22 cellular contexts compared by ENCODE assay signal in the genomic region with DNA sequence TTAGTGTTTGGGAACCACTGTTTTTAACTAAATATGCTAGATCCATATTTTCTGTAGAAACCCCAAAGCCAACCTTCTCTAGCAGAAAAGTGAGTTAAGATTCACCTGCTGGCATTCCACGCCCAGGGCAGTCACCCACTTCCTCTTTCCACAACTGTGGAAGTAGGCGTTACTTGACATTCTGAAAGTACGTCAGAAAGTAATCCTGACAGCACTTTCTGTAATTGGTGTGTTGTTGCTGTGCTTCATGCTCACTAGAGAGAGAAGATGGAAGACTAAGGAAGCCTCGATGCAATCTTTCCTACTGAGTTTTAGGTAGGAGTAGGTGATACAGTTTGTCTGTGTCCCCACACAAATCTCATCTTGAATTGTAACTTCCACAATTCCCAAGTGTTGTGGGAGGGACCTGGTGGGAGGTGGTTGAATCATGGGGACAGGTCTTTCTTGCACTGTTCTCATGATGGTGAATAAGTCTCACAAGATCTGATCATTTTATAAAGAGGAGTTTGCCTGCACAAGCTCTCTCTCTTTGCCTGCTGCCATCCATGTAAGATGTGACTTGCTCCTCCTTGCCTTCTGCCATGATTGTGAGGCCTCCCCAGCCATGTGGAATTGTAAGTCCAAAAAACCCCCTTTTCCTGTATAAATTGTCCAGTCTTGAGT.
DNase-seq lines count a peak whose midpoint lies in the region; ATAC-seq, FAIRE-seq and TF ChIP-seq lines count a peak whose summit lies in the region.
"Had no signal": no experiment of that assay in that cellular context is flagged by ENCODE, and none has a peak within 500 bp of the region (broad histone marks: within the 10 kb centered on the region; RNA-seq: fewer than 3 reads in every experiment).

No MANE protein-coding gene starts in this region.

- H3K9me3 ChIP-seq in HUES48 (ENCODE audit: control insufficient read depth, insufficient read depth, low read length) (peaks cover 10% of the 10 kb centered on the region), GM12878 (replicated peaks; ENCODE audit: control insufficient read depth, insufficient read depth, low read length) (peaks cover 2% of the 10 kb centered on the region; the same call in 2 of the 3 replicates), A673 (ENCODE audit: low read depth, low read length, poor library complexity, severe bottlenecking) (no peaks in the 10 kb centered on the region)
- H3K9me3 ChIP-seq: adrenal gland, esophagus squamous epithelium, thyroid gland had no signal

- H3K36me3 ChIP-seq in HUES48 (ENCODE audit: control insufficient read depth, insufficient read depth, low read length): no peaks in the 10 kb centered on the region
- H3K36me3 ChIP-seq in GM12878 (ENCODE audit: control insufficient read depth in 2 of 2, insufficient read depth in 2 of 2, low read length in 1 of 2): no peaks in the 10 kb centered on the region
- H3K36me3 ChIP-seq in A673 (ENCODE audit: insufficient read depth, low read length, poor library complexity, severe bottlenecking): no peaks in the 10 kb centered on the region
- H3K36me3 ChIP-seq: adrenal gland, brain microvascular endothelial cell, esophagus squamous epithelium, thyroid gland had no signal

- no peak overlapping the region for H3K9ac ChIP-seq in HUES48 (ENCODE audit: low read depth, low read length)
- no peak overlapping the region for H3K9ac ChIP-seq in GM12878 (ENCODE audit: control insufficient read depth, insufficient read depth, low read length)

- no peak overlapping the region for H2AFZ ChIP-seq in GM12878 (ENCODE audit: control insufficient read depth, low read depth, low read length)

- POLR2A ChIA-PET in GM12878 (lab: Charles Lee) (no interaction called here), A673 (lab: Charles Lee; ENCODE audit: low non-redundant PET) (no interaction called here)

- SMC1A ChIA-PET in GM12878 (lab: Charles Lee; ENCODE audit: uncharacterized antibody, unreplicated experiment): no interaction called here

- H3K27me3 ChIP-seq in HUES48 (ENCODE audit: control insufficient read depth, insufficient read depth, low read length): no peaks in the 10 kb centered on the region
- peaks cover 0 to 2% of the 10 kb centered on the region in 2 experiments; a peak in 2 of 4 replicates for H3K27me3 ChIP-seq in GM12878 (replicated peaks in 1 of 2; ENCODE audit: control insufficient read depth in 2 of 2, insufficient read depth in 2 of 2, low read length in 1 of 2)
- no peaks in the 10 kb centered on the region for H3K27me3 ChIP-seq in A673 (replicated peaks; ENCODE audit: insufficient read depth, low read depth, low read length, poor library complexity)
- H3K27me3 ChIP-seq: adrenal gland, brain microvascular endothelial cell, esophagus squamous epithelium, thyroid gland had no signal

- TF ChIP-seq EP300 in GM12878 (IDR thresholded peaks at IDR 0.05; ENCODE audit: borderline replicate concordance in 1 of 2, control insufficient read depth in 1 of 2, low read depth in 2 of 2, low read length in 2 of 2): no peak

- no peak overlapping the region for H3K4me2 ChIP-seq in GM12878 (ENCODE audit: control insufficient read depth, insufficient read depth)

- RAD21 ChIA-PET in GM12878 (lab: Charles Lee; ENCODE audit: unreplicated experiment): no interaction called here

- H3K4me1 ChIP-seq in HUES48 (ENCODE audit: control insufficient read depth, insufficient read depth, low read length): peaks cover 32% of the 10 kb centered on the region
- no peaks in the 10 kb centered on the region for H3K4me1 ChIP-seq in GM12878 (ENCODE audit: control insufficient read depth, insufficient read depth, low read length)
- H3K4me1 ChIP-seq in A673 (ENCODE audit: insufficient read depth, low read length, poor library complexity, severe bottlenecking): peaks cover 6% of the 10 kb centered on the region
- H3K4me1 ChIP-seq: adrenal gland, esophagus squamous epithelium, thyroid gland had no signal

- BruUV-seq in GM12878 (replicated peaks; lab: Mats Ljungman, UMichigan): no TSS peak
- BruUV-seq in A673 (replicated peaks; lab: Mats Ljungman, UMichigan): no TSS peak

- no peak for TF ChIP-seq CTCF in GM12878 (IDR thresholded peaks at IDR 0.05 in 2 of 3, conservative IDR thresholded peaks at IDR 0.05 in 1 of 3; ENCODE audit: control insufficient read depth in 2 of 3, extremely low read depth in 1 of 3, insufficient read depth in 1 of 3, low read depth in 3 of 3, low read length in 3 of 3)
- TF ChIP-seq CTCF in A673 (conservative IDR thresholded peaks at IDR 0.05; ENCODE audit: low read depth, low read length): no peak

- no peak for FAIRE-seq in GM12878 (lab: Jason Lieb, UNC)
- FAIRE-seq: H54, HTR-8/SVneo, kidney, small intestine had no signal

- TF ChIP-seq RAD21 in GM12878 (IDR thresholded peaks at IDR 0.05; ENCODE audit: insufficient read depth, low read depth, low read length): no peak

- no peak for DNase-seq in GM12878 (ENCODE audit: low read depth, low spot score)
- peak; percentile 47 for DNase-seq in putamen (ENCODE audit: low spot score)
- no peak for DNase-seq in A673 (ENCODE audit: low spot score)
- DNase-seq in NCI-H2107 (lab: John Stamatoyannopoulos, UW): no peak
- DNase-seq: activated CD4-positive, alpha-beta T cell treated with anti-CD3 and anti-CD28 coated beads, Interleukin-2, amount 50 U/mL, for 1 hour; adrenal gland; brain microvascular endothelial cell; CD8-positive, alpha-beta T cell; DMS53; esophagus squamous epithelium; kidney; NCI-H2081 treated with DMSO at 0.1 percent for 48 hours; NK-92 treated with Interleukin-12 subunit alpha and Interleukin-12 subunit beta, amount 100 ng/mL, for 24 hours; small intestine; stimulated activated naive CD4-positive, alpha-beta T cell; thyroid gland had no signal

- no peaks in the 10 kb centered on the region for H4K20me1 ChIP-seq in GM12878 (ENCODE audit: control insufficient read depth, insufficient read depth)

- ATAC-seq in GM21526 (IDR thresholded peaks at IDR 0.05; ENCODE audit: low FRiP score, unreplicated experiment) (peak; percentile 64), GM12878 (peak; percentile 49), HG03095 (IDR thresholded peaks at IDR 0.05; ENCODE audit: unreplicated experiment) (no peak)
- ATAC-seq: CD8-positive, alpha-beta T cell had no signal

- in situ Hi-C loops in GM12878 (cut with MboI): no loop called here

- no peaks in the 10 kb centered on the region for H3K79me2 ChIP-seq in GM12878 (ENCODE audit: control insufficient read depth, insufficient read depth, low read length)

- H3K4me3 ChIP-seq in HUES48 (ENCODE audit: low read depth, low read length) (no peak overlapping the region), GM12878 (no peak overlapping the region), A673 (ENCODE audit: low read depth, low read length, poor library complexity, severe bottlenecking) (no peak overlapping the region)
- H3K4me3 ChIP-seq: adrenal gland, esophagus squamous epithelium, lung, thyroid gland had no signal

- H3K27ac ChIP-seq in HUES48 (ENCODE audit: low read depth, low read length): peak overlapping the region; percentile 81
- no peak overlapping the region for H3K27ac ChIP-seq in GM12878 (ENCODE audit: control insufficient read depth, insufficient read depth)
- no peak overlapping the region for H3K27ac ChIP-seq in A673 (ENCODE audit: low read depth, low read length, poor library complexity, severe bottlenecking)
- H3K27ac ChIP-seq: adrenal gland, brain microvascular endothelial cell, esophagus squamous epithelium, thyroid gland had no signal

- 55% methylated on average over 4 of the region's 4 CpGs for WGBS in GM12878 (ENCODE audit: insufficient coverage, insufficient replicate concordance, low lambda C conversion rate, missing lambda C conversion rate)

- CTCF ChIA-PET in GM12878 (lab: Yijun Ruan, JAX) (no interaction called here), A673 (lab: Charles Lee) (no interaction called here)

- intact Hi-C loops in GM12878 (cut with micrococcal nuclease; ENCODE audit: unreplicated experiment) (no loop called here), A673 (cut with micrococcal nuclease; ENCODE audit: unreplicated experiment) (no loop called here)

- TF ChIP-seq POLR2A in GM12878 (IDR thresholded peaks at IDR 0.05; ENCODE audit: low read depth, low read length): no peak

TF ChIP-seq in GM12878, 131 proteins besides CTCF, POLR2A, EP300 and RAD21:
- TF ChIP-seq, protein P1, sequence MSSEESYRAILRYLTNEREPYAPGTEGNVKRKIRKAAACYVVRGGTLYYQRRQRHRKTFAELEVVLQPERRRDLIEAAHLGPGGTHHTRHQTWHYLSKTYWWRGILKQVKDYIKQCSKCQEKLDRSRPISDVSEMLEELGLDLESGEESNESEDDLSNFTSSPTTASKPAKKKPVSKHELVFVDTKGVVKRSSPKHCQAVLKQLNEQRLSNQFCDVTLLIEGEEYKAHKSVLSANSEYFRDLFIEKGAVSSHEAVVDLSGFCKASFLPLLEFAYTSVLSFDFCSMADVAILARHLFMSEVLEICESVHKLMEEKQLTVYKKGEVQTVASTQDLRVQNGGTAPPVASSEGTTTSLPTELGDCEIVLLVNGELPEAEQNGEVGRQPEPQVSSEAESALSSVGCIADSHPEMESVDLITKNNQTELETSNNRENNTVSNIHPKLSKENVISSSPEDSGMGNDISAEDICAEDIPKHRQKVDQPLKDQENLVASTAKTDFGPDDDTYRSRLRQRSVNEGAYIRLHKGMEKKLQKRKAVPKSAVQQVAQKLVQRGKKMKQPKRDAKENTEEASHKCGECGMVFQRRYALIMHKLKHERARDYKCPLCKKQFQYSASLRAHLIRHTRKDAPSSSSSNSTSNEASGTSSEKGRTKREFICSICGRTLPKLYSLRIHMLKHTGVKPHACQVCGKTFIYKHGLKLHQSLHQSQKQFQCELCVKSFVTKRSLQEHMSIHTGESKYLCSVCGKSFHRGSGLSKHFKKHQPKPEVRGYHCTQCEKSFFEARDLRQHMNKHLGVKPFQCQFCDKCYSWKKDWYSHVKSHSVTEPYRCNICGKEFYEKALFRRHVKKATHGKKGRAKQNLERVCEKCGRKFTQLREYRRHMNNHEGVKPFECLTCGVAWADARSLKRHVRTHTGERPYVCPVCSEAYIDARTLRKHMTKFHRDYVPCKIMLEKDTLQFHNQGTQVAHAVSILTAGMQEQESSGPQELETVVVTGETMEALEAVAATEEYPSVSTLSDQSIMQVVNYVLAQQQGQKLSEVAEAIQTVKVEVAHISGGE (CRISPR knock-in tag; IDR thresholded peaks at IDR 0.05): no peak
- TF ChIP-seq IKZF2 (IDR thresholded peaks at IDR 0.05) (0 out of 4 replicates have a peak, but pooled peaks of 1 of the 2 experiments have one; percentile 12), SPI1 (IDR thresholded peaks at IDR 0.05; ENCODE audit: borderline replicate concordance, insufficient read depth, low read depth, low read length) (peak; percentile 91)
